Comparison of ENCODE assay signal across 16 cellular contexts in genomic region chr10:124493191-124493936, GRCh38. TPM values are rescaled to one million over a fixed set of nuclear protein-coding genes. Genes with fewer than 3 reads are reported as not detected.
DNase-seq lines count a peak whose midpoint lies in the region; ATAC-seq and TF ChIP-seq lines count a peak whose summit lies in the region.
"Had no signal": no experiment of that assay in that cellular context is flagged by ENCODE, and none has a peak within 500 bp of the region (broad histone marks: within the 10 kb centered on the region; RNA-seq: fewer than 3 reads in every experiment).

No MANE protein-coding gene starts in this region.

- H3K36me3 Mint-ChIP-seq in activated T-cell treated with anti-CD3 and anti-CD28 coated beads, Interleukin-2, amount 50 U/mL, for 72 hours (ENCODE audit: insufficient read depth in 2 of 2), result no peaks in the 10 kb centered on the region
- H3K36me3 Mint-ChIP-seq in activated T-cell treated with anti-CD3 and anti-CD28 coated beads, Interleukin-2, amount 50 U/mL, for 4 hours (ENCODE audit: insufficient read depth), result peaks cover 14% of the 10 kb centered on the region
- H3K36me3 Mint-ChIP-seq in activated naive CD8-positive, alpha-beta T cell treated with anti-CD3 and anti-CD28 coated beads, Interleukin-2, amount 50 U/mL, for 24 hours (ENCODE audit: low read depth), result peaks cover 3% of the 10 kb centered on the region

- H3K4me3 Mint-ChIP-seq in activated T-cell treated with anti-CD3 and anti-CD28 coated beads, Interleukin-2, amount 50 U/mL, for 72 hours, result peak overlapping the region; percentile 62 to 82
- no peak overlapping the region for H3K4me3 Mint-ChIP-seq in activated T-cell treated with anti-CD3 and anti-CD28 coated beads, Interleukin-2, amount 50 U/mL, for 4 hours
- peak overlapping the region; percentile 51 for H3K4me3 Mint-ChIP-seq in activated naive CD8-positive, alpha-beta T cell treated with anti-CD3 and anti-CD28 coated beads, Interleukin-2, amount 50 U/mL, for 24 hours
- H3K4me3 Mint-ChIP-seq: activated B cell treated with CpG ODN at 0.5 μM for 24 hours had no signal

- no peaks in the 10 kb centered on the region for H3K27me3 Mint-ChIP-seq in activated T-cell treated with anti-CD3 and anti-CD28 coated beads, Interleukin-2, amount 50 U/mL, for 72 hours (ENCODE audit: low read depth)
- H3K27me3 Mint-ChIP-seq in activated T-cell treated with anti-CD3 and anti-CD28 coated beads, Interleukin-2, amount 50 U/mL, for 4 hours (ENCODE audit: low read depth), result no peaks in the 10 kb centered on the region
- H3K27me3 Mint-ChIP-seq in activated naive CD8-positive, alpha-beta T cell treated with anti-CD3 and anti-CD28 coated beads, Interleukin-2, amount 50 U/mL, for 24 hours, result no peaks in the 10 kb centered on the region
- H3K27me3 Mint-ChIP-seq: activated B cell treated with CpG ODN at 0.5 μM for 24 hours had no signal

- no peak for ATAC-seq in activated T-cell treated with anti-CD3 and anti-CD28 coated beads, Interleukin-2, amount 50 U/mL, for 72 hours (replicated peaks in 1 of 2)
- ATAC-seq in activated T-cell treated with anti-CD3 and anti-CD28 coated beads, Interleukin-2, amount 50 U/mL, for 4 hours, result no peak
- no peak for ATAC-seq in activated naive CD8-positive, alpha-beta T cell treated with anti-CD3 and anti-CD28 coated beads, Interleukin-2, amount 50 U/mL, for 24 hours
- ATAC-seq in omental fat pad (ENCODE audit: low FRiP score), result no peak
- no peak for ATAC-seq in GM21367 (IDR thresholded peaks at IDR 0.05; ENCODE audit: unreplicated experiment)

- intact Hi-C loops in spleen (cut with DNase I; ENCODE audit: low total_unique reads), result no loop called here

- no peak for TF ChIP-seq POLR2A in spleen (IDR thresholded peaks at IDR 0.05)

- H3K27me3 ChIP-seq in spleen (replicated peaks in 1 of 7), result no peaks in the 10 kb centered on the region
- H3K27me3 ChIP-seq: SJSA1 had no signal

- H3K9me3 ChIP-seq in spleen, result no peaks in the 10 kb centered on the region
- H3K9me3 ChIP-seq: SJSA1 had no signal

- peak overlapping the region in 1 of 8 donors; percentile 50 for H3K27ac ChIP-seq in spleen
- H3K27ac ChIP-seq: SJSA1 had no signal

- TF ChIP-seq CTCF in spleen (IDR thresholded peaks at IDR 0.05 in 8 of 11, conservative IDR thresholded peaks at IDR 0.05 in 3 of 11) (no peak), omental fat pad (IDR thresholded peaks at IDR 0.05) (no peak)

- H3K9me3 Mint-ChIP-seq in activated T-cell treated with anti-CD3 and anti-CD28 coated beads, Interleukin-2, amount 50 U/mL, for 72 hours, result no peaks in the 10 kb centered on the region
- H3K9me3 Mint-ChIP-seq in activated T-cell treated with anti-CD3 and anti-CD28 coated beads, Interleukin-2, amount 50 U/mL, for 4 hours, result no peaks in the 10 kb centered on the region
- H3K9me3 Mint-ChIP-seq in activated naive CD8-positive, alpha-beta T cell treated with anti-CD3 and anti-CD28 coated beads, Interleukin-2, amount 50 U/mL, for 24 hours, result no peaks in the 10 kb centered on the region
- H3K9me3 Mint-ChIP-seq: activated B cell treated with CpG ODN at 0.5 μM for 24 hours had no signal

- H3K4me1 Mint-ChIP-seq in activated T-cell treated with anti-CD3 and anti-CD28 coated beads, Interleukin-2, amount 50 U/mL, for 72 hours (ENCODE audit: low read depth), result peaks cover 9% of the 10 kb centered on the region
- peaks cover 12% of the 10 kb centered on the region for H3K4me1 Mint-ChIP-seq in activated T-cell treated with anti-CD3 and anti-CD28 coated beads, Interleukin-2, amount 50 U/mL, for 4 hours (ENCODE audit: low read depth)
- peaks cover 12% of the 10 kb centered on the region for H3K4me1 Mint-ChIP-seq in activated naive CD8-positive, alpha-beta T cell treated with anti-CD3 and anti-CD28 coated beads, Interleukin-2, amount 50 U/mL, for 24 hours

- peaks cover 0 to 37% (median 0%) of the 10 kb centered on the region in 6 donors for H3K36me3 ChIP-seq in spleen
- H3K36me3 ChIP-seq: SJSA1 had no signal

- peak overlapping the region in 2 of 8 donors; percentile 16 for H3K4me3 ChIP-seq in spleen
- H3K4me3 ChIP-seq: SJSA1 had no signal

- 48 to 57% (median 55%) methylated on average over 18 to 23 of the region's 23 CpGs for WGBS in spleen, 5 donors

- peaks cover 0 to 19% (median 9%) of the 10 kb centered on the region in 6 donors for H3K4me1 ChIP-seq in spleen
- H3K4me1 ChIP-seq: SJSA1 had no signal

- no peak for DNase-seq in activated T-cell treated with anti-CD3 and anti-CD28 coated beads, Interleukin-2, amount 50 U/mL, for 72 hours
- no peak for DNase-seq in activated T-cell treated with anti-CD3 and anti-CD28 coated beads, Interleukin-2, amount 50 U/mL, for 4 hours
- peak; percentile 59 for DNase-seq in NCI-H2227 treated with DMSO at 0.1 percent for 48 hours (lab: John Stamatoyannopoulos, UW)
- no peak for DNase-seq in activated naive CD8-positive, alpha-beta T cell treated with anti-CD3 and anti-CD28 coated beads, Interleukin-2, amount 50 U/mL, for 24 hours
- DNase-seq in spleen, result peak; percentile 53
- no peak for DNase-seq in omental fat pad (ENCODE audit: low spot score)
- DNase-seq in germinal center (ENCODE audit: low spot score), result no peak
- DNase-seq: activated B cell treated with CpG ODN at 0.5 μM for 24 hours; activated T-cell treated with anti-CD3 and anti-CD28 coated beads for 4 hours; EL; NCI-H774; stimulated activated CD4-positive, alpha-beta T cell treated with anti-CD3 and anti-CD28 coated beads, Interleukin-2, amount 100 ng/mL, for 48 hours; stimulated activated naive CD4-positive, alpha-beta T cell treated with Interleukin-2 at 50 U/mL for 16 hours had no signal

- no peak overlapping the region for H3K27ac Mint-ChIP-seq in activated T-cell treated with anti-CD3 and anti-CD28 coated beads, Interleukin-2, amount 50 U/mL, for 72 hours
- peak overlapping the region; percentile 84 for H3K27ac Mint-ChIP-seq in activated naive CD8-positive, alpha-beta T cell treated with anti-CD3 and anti-CD28 coated beads, Interleukin-2, amount 50 U/mL, for 24 hours
- H3K27ac Mint-ChIP-seq: activated B cell treated with CpG ODN at 0.5 μM for 24 hours had no signal

RNA-seq across cellular contexts. Expression of gene LHPP, which starts 31.7 kb away (rescaled TPM):
- total RNA-seq in activated T-cell treated with anti-CD3 and anti-CD28 coated beads, Interleukin-2, amount 50 U/mL, for 72 hours, result 10 to 100 TPM in 1 of 2 donors, 1 to 10 TPM in 1; 8.7 to 13.5 TPM
- 1 to 10 TPM; 2.5 to 3.3 (median 3.2) TPM for total RNA-seq in activated T-cell treated with anti-CD3 and anti-CD28 coated beads, Interleukin-2, amount 50 U/mL, for 4 hours
- total RNA-seq in spleen (10 to 100 TPM; 16.8 to 27.9 (median 24.2) TPM), omental fat pad (10 to 100 TPM; 10.1 to 16.2 (median 13.7) TPM)
- 10 to 100 TPM; 18.1 to 36.8 (median 21.4) TPM for polyA plus RNA-seq in spleen

RNA-seq across cellular contexts. Expression of gene NKX1-2, which starts 43.5 kb away (rescaled TPM):
- not detected for total RNA-seq in activated T-cell treated with anti-CD3 and anti-CD28 coated beads, Interleukin-2, amount 50 U/mL, for 72 hours
- not detected for total RNA-seq in activated T-cell treated with anti-CD3 and anti-CD28 coated beads, Interleukin-2, amount 50 U/mL, for 4 hours
- total RNA-seq in spleen, result not detected
- polyA plus RNA-seq in spleen, result not detected
- not detected for total RNA-seq in omental fat pad
- total RNA-seq: activated B cell treated with CpG ODN at 0.5 μM for 24 hours, mononuclear cell, SJSA1 had no signal

Comparison
In these comparisons a context has a peak if more than half of its experiments do, and no peak if none do; other contexts are left out.
1. DNase-seq: peak in NCI-H2227 treated with DMSO at 0.1 percent for 48 hours (single experiment) and spleen (single experiment); none in activated T-cell treated with anti-CD3 and anti-CD28 coated beads, Interleukin-2, amount 50 U/mL, for 72 hours (0 of 2), activated T-cell treated with anti-CD3 and anti-CD28 coated beads, Interleukin-2, amount 50 U/mL, for 4 hours (single experiment), activated naive CD8-positive, alpha-beta T cell treated with anti-CD3 and anti-CD28 coated beads, Interleukin-2, amount 50 U/mL, for 24 hours (single experiment), omental fat pad (single experiment) and germinal center (single experiment).